In the genomic region with DNA sequence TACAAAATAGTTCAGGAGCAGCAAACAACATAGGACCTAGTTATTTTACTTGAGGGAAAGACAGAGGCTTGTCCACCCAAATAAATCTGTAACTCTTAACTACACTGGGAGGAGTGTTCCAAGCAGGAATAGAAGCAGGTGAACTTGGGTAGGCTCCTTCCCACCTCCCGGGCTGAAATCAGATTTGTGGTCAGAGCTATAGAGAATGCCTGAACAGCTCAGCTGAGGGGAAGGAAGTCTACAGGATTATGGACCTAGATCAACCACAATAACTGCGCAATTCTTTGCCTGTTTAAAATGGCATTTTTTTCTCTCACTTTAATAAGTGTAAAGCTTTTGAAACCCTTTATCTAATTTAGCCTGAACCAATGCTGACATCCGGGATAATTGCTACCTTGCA, we compare ENCODE assay signal across 27 cellular contexts.
"Had no signal": no experiment of that assay in that cellular context is flagged by ENCODE, and none has a peak within 500 bp of the region (broad histone marks: within the 10 kb centered on the region; RNA-seq: fewer than 3 reads in every experiment).

No MANE protein-coding gene starts in this region.

- ATAC-seq: activated CD8-positive, alpha-beta memory T cell treated with anti-CD3 and anti-CD28 coated beads, Interleukin-2, amount 10 ng/mL, durations not matched to agents 7 days and 5 days; activated CD8-positive, alpha-beta T cell treated with anti-CD3 and anti-CD28 coated beads for 36 hours; foreskin keratinocyte; natural killer cell treated with Interleukin-12 subunit alpha and Interleukin-12 subunit beta and Interleukin-15 and Interleukin-18, amount 100 ng/mL, for 72 hours had no signal

- DNase-seq: activated CD4-positive, alpha-beta T cell treated with anti-CD3 and anti-CD28 coated beads for 4 hours; activated CD4-positive, CD25-positive, alpha-beta regulatory T cell; activated CD8-positive, alpha-beta memory T cell treated with anti-CD3 and anti-CD28 coated beads, Interleukin-2, amount 10 ng/mL, durations not matched to agents 7 days and 5 days; activated CD8-positive, alpha-beta T cell treated with anti-CD3 and anti-CD28 coated beads for 36 hours; activated gamma-delta T cell treated with Interleukin-2 at 50 U/mL for 16 hours; activated T-cell treated with anti-CD3 and anti-CD28 coated beads for 4 hours; aorta; caudate nucleus; dermis blood vessel endothelial cell; effector CD8-positive, alpha-beta T cell; foreskin keratinocyte; immature natural killer cell; left ventricle myocardium inferior; stimulated activated CD4-positive, alpha-beta T cell treated with anti-CD3 and anti-CD28 coated beads, Interleukin-4, amount 100 ng/mL, for 4 hours; substantia nigra; T1000; thyroid gland had no signal

- H3K27ac Mint-ChIP-seq: activated CD8-positive, alpha-beta memory T cell treated with anti-CD3 and anti-CD28 coated beads, Interleukin-2, amount 10 ng/mL, durations not matched to agents 7 days and 5 days; activated CD8-positive, alpha-beta T cell treated with anti-CD3 and anti-CD28 coated beads for 36 hours; activated naive CD4-positive, alpha-beta T cell treated with anti-CD3 and anti-CD28 coated beads, Interleukin-2, amount 50 U/mL, for 24 hours; activated T-helper 1 cell treated with anti-CD3 and anti-CD28 coated beads, Interleukin-12 subunit alpha, Interleukin-12 subunit beta, Interleukin-2, Interleukin-4 antibody, amounts not matched to agents 30 ng/mL and 10 ng/mL and 1 ng/mL, durations not matched to agents 14 hours and 24 hours and 36 hours; brain; immature natural killer cell; memory B cell; natural killer cell treated with Interleukin-12 subunit alpha and Interleukin-12 subunit beta and Interleukin-15 and Interleukin-18, amount 100 ng/mL, for 72 hours; progenitor cell of endocrine pancreas; stimulated activated naive CD8-positive, alpha-beta T cell treated with anti-CD3 and anti-CD28 coated beads, Interleukin-15, Interleukin-2, amounts not matched to agents 100 ng/mL and 50 ng/mL, for 24 hours; T-helper 1 cell treated with Interleukin-12 subunit alpha and Interleukin-12 subunit beta and Interleukin-4 antibody, amounts not matched to agents 30 μg/mL and 1 μg/mL, for 36 hours had no signal

- H3K36me3 Mint-ChIP-seq: activated CD8-positive, alpha-beta memory T cell treated with anti-CD3 and anti-CD28 coated beads, Interleukin-2, amount 10 ng/mL, durations not matched to agents 7 days and 5 days; activated naive CD4-positive, alpha-beta T cell treated with anti-CD3 and anti-CD28 coated beads, Interleukin-2, amount 50 U/mL, for 24 hours; brain; immature natural killer cell; memory B cell; natural killer cell treated with Interleukin-12 subunit alpha and Interleukin-12 subunit beta and Interleukin-15 and Interleukin-18, amount 100 ng/mL, for 72 hours had no signal

- H3K9me3 Mint-ChIP-seq: activated CD8-positive, alpha-beta T cell treated with anti-CD3 and anti-CD28 coated beads for 36 hours; activated naive CD4-positive, alpha-beta T cell treated with anti-CD3 and anti-CD28 coated beads, Interleukin-2, amount 50 U/mL, for 24 hours; activated T-helper 1 cell treated with anti-CD3 and anti-CD28 coated beads, Interleukin-12 subunit alpha, Interleukin-12 subunit beta, Interleukin-2, Interleukin-4 antibody, amounts not matched to agents 30 ng/mL and 10 ng/mL and 1 ng/mL, durations not matched to agents 14 hours and 24 hours and 36 hours; brain; stimulated activated naive CD8-positive, alpha-beta T cell treated with anti-CD3 and anti-CD28 coated beads, Interleukin-15, Interleukin-2, amounts not matched to agents 100 ng/mL and 50 ng/mL, for 24 hours; T-helper 1 cell treated with Interleukin-12 subunit alpha and Interleukin-12 subunit beta and Interleukin-4 antibody, amounts not matched to agents 30 μg/mL and 1 μg/mL, for 36 hours had no signal

- H3K4me3 Mint-ChIP-seq: activated CD8-positive, alpha-beta memory T cell treated with anti-CD3 and anti-CD28 coated beads, Interleukin-2, amount 10 ng/mL, durations not matched to agents 7 days and 5 days; activated CD8-positive, alpha-beta T cell treated with anti-CD3 and anti-CD28 coated beads for 36 hours; activated naive CD4-positive, alpha-beta T cell treated with anti-CD3 and anti-CD28 coated beads, Interleukin-2, amount 50 U/mL, for 24 hours; activated T-helper 1 cell treated with anti-CD3 and anti-CD28 coated beads, Interleukin-12 subunit alpha, Interleukin-12 subunit beta, Interleukin-2, Interleukin-4 antibody, amounts not matched to agents 30 ng/mL and 10 ng/mL and 1 ng/mL, durations not matched to agents 14 hours and 24 hours and 36 hours; brain; immature natural killer cell; memory B cell; natural killer cell treated with Interleukin-12 subunit alpha and Interleukin-12 subunit beta and Interleukin-15 and Interleukin-18, amount 100 ng/mL, for 72 hours; stimulated activated naive CD8-positive, alpha-beta T cell treated with anti-CD3 and anti-CD28 coated beads, Interleukin-15, Interleukin-2, amounts not matched to agents 100 ng/mL and 50 ng/mL, for 24 hours; T-helper 1 cell treated with Interleukin-12 subunit alpha and Interleukin-12 subunit beta and Interleukin-4 antibody, amounts not matched to agents 30 μg/mL and 1 μg/mL, for 36 hours had no signal

- H3K4me3 ChIP-seq: hepatocyte, left ventricle myocardium inferior, right atrium auricular region, thyroid gland had no signal

- H3K4me1 Mint-ChIP-seq: activated CD8-positive, alpha-beta memory T cell treated with anti-CD3 and anti-CD28 coated beads, Interleukin-2, amount 10 ng/mL, durations not matched to agents 7 days and 5 days; activated naive CD4-positive, alpha-beta T cell treated with anti-CD3 and anti-CD28 coated beads, Interleukin-2, amount 50 U/mL, for 24 hours; brain; immature natural killer cell; memory B cell had no signal
